In genomic region chr12:56042430-56043203, GRCh38 we compare ENCODE assay signal across 1 cellular context.
TF ChIP-seq lines count a peak whose summit lies in the region.

No MANE protein-coding gene starts in this region.

TF ChIP-seq in endothelial cell of umbilical vein, 7 proteins besides CTCF, POLR2A, EP300 and RAD21:
- TF ChIP-seq MAX (IDR thresholded peaks at IDR 0.05; ENCODE audit: insufficient read depth, insufficient read length) = no peak
- TF ChIP-seq EZH2 (IDR thresholded peaks at IDR 0.05; ENCODE audit: borderline replicate concordance, low read depth, low read length, severe bottlenecking) = no peak
- no peak for TF ChIP-seq JUN (IDR thresholded peaks at IDR 0.05; ENCODE audit: borderline replicate concordance, insufficient read depth, insufficient read length, low read depth)
- TF ChIP-seq FOS (IDR thresholded peaks at IDR 0.05; ENCODE audit: borderline replicate concordance, insufficient read depth, low read length) = no peak
- TF ChIP-seq MYC (IDR thresholded peaks at IDR 0.05; ENCODE audit: low read depth, low read length) = no peak
- no peak for TF ChIP-seq GATA2 (IDR thresholded peaks at IDR 0.05; ENCODE audit: insufficient read depth, insufficient read length, low read depth, low read length)
- no peak for TF ChIP-seq POLR2AphosphoS5 (IDR thresholded peaks at IDR 0.05; ENCODE audit: insufficient read depth, low read depth, low read length)
